Comparison of ENCODE assay signal across 12 cellular contexts in the genomic region with DNA sequence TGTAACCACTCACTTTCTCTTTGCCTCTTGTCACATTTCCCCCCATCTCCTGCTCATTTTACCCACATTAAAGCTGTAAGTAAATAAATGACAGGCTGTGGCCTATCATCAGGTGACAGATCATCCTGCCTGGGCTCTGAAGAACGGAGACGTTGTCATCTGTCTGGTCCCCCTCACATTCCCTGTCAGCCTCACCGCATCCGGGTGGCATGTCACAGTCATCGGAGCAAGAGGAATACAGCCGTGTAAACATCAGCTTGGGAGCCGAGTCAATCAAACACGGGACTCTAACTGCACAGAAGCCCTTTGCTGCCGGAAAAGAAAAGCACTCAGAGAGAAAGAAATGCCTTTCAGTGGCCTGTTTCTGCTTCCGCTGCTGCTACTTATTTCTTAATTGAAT.
DNase-seq lines count a peak whose midpoint lies in the region; ATAC-seq, FAIRE-seq and TF ChIP-seq lines count a peak whose summit lies in the region.
"Had no signal": no experiment of that assay in that cellular context is flagged by ENCODE, and none has a peak within 500 bp of the region (broad histone marks: within the 10 kb centered on the region; RNA-seq: fewer than 3 reads in every experiment).

No MANE protein-coding gene starts in this region.

- FAIRE-seq in A549 (lab: Jason Lieb, UNC) = no peak

- ATAC-seq in A549 = peak in 1 of 2 experiments; percentile 30; a peak in 3 of 6 replicates

- 68% methylated on average over 10 of the region's 10 CpGs for WGBS in A549 (ENCODE audit: missing lambda C conversion rate)

- peak overlapping the region; percentile 89 to 93 (median 92) for H3K27ac Mint-ChIP-seq in nephron
- H3K27ac Mint-ChIP-seq: B cell, IgD-negative memory B cell had no signal

- no peak overlapping the region for H3K4me3 ChIP-seq in A549
- no peak overlapping the region for H3K4me3 ChIP-seq in Jurkat, Clone E6-1 (ENCODE audit: low read length)
- H3K4me3 ChIP-seq in SJSA1 = no peak overlapping the region

- H3K4me1 Mint-ChIP-seq in nephron = peaks cover 27% of the 10 kb centered on the region
- H3K4me1 Mint-ChIP-seq: B cell, IgD-negative memory B cell had no signal

- H3K27me3 Mint-ChIP-seq in nephron (ENCODE audit: low read depth) = peaks cover 3% of the 10 kb centered on the region
- H3K27me3 Mint-ChIP-seq: B cell, IgD-negative memory B cell had no signal

- TF ChIP-seq EP300 in A549 (IDR thresholded peaks at IDR 0.05) = no peak

- H3K36me3 ChIP-seq in SJSA1 = no peaks in the 10 kb centered on the region

- TF ChIP-seq CTCF in A549 (IDR thresholded peaks at IDR 0.05) = no peak
- no peak for TF ChIP-seq CTCF in nephron (IDR thresholded peaks at IDR 0.05; ENCODE audit: unreplicated experiment in 3 of 3)

- H3K9me3 Mint-ChIP-seq in nephron = no peaks in the 10 kb centered on the region

- no peaks in the 10 kb centered on the region for H3K9me3 ChIP-seq in A549
- no peaks in the 10 kb centered on the region for H3K9me3 ChIP-seq in SJSA1 (replicated peaks)

- no peaks in the 10 kb centered on the region for H3K36me3 Mint-ChIP-seq in nephron (ENCODE audit: low read depth)
- H3K36me3 Mint-ChIP-seq: IgD-negative memory B cell had no signal

- no peak for TF ChIP-seq POLR2A in A549 (IDR thresholded peaks at IDR 0.05; ENCODE audit: low read length)

- no peak overlapping the region for H3K4me3 Mint-ChIP-seq in nephron
- H3K4me3 Mint-ChIP-seq: B cell, IgD-negative memory B cell had no signal

- POLR2A ChIA-PET in A549 (lab: Yijun Ruan, JAX) = no interaction called here

- peak overlapping the region; percentile 44 for H3K4me2 ChIP-seq in A549

- CTCF ChIA-PET in A549 (lab: Yijun Ruan, JAX) = no interaction called here

- H3K27ac ChIP-seq in A549 (peak overlapping the region; percentile 58 to 79), SJSA1 (peak overlapping the region; percentile 48)

- peaks cover under 1% of the 10 kb centered on the region; the same call in 1 of the 2 replicates for H3K27me3 ChIP-seq in SJSA1 (replicated peaks)

- DNase-seq in A549 (ENCODE audit: low read depth in 1 of 2, low spot score in 1 of 2) (no peak), SJSA1 (ENCODE audit: low read depth in 1 of 2, low spot score in 2 of 2) (peak in 1 of 2 experiments; percentile 56), SKM-1 treated with dmso at 0.1 percent for 144 hours (lab: John Stamatoyannopoulos, UW; ENCODE audit: unreplicated experiment) (no peak), NCI-H2227 (lab: John Stamatoyannopoulos, UW; ENCODE audit: unreplicated experiment) (no peak)
- peak; percentile 66 for DNase-seq in Jurkat, Clone E6-1 (ENCODE audit: low read depth, low spot score)
- no peak for DNase-seq in activated CD4-positive, alpha-beta T cell treated with anti-CD3 and anti-CD28 coated beads, Interleukin-2, amount 50 U/mL, for 48 hours
- DNase-seq in effector CD8-positive, alpha-beta T cell (lab: John Stamatoyannopoulos, UW) = no peak
- DNase-seq: erythroblast; stimulated activated naive CD4-positive, alpha-beta T cell treated with Interleukin-2 at 50 U/mL for 16 hours had no signal

- TF ChIP-seq RAD21 in A549 (conservative IDR thresholded peaks at IDR 0.05 in 1 of 2, IDR thresholded peaks at IDR 0.05 in 1 of 2) = no peak

- H3K4me1 ChIP-seq in A549 (peaks cover 18% of the 10 kb centered on the region), SJSA1 (replicated peaks) (peaks cover 16% of the 10 kb centered on the region)

TF ChIP-seq in A549, 52 proteins besides CTCF, POLR2A, EP300 and RAD21:
- TF ChIP-seq JUNB (IDR thresholded peaks at IDR 0.05) = no peak
- TF ChIP-seq HOXB13 (CRISPR knock-in tag; IDR thresholded peaks at IDR 0.05; ENCODE audit: low read depth) = no peak
- no peak for TF ChIP-seq GATA3 (IDR thresholded peaks at IDR 0.05; ENCODE audit: borderline replicate concordance)
- TF ChIP-seq CBX8 (IDR thresholded peaks at IDR 0.05) = no peak
- TF ChIP-seq, protein P1, sequence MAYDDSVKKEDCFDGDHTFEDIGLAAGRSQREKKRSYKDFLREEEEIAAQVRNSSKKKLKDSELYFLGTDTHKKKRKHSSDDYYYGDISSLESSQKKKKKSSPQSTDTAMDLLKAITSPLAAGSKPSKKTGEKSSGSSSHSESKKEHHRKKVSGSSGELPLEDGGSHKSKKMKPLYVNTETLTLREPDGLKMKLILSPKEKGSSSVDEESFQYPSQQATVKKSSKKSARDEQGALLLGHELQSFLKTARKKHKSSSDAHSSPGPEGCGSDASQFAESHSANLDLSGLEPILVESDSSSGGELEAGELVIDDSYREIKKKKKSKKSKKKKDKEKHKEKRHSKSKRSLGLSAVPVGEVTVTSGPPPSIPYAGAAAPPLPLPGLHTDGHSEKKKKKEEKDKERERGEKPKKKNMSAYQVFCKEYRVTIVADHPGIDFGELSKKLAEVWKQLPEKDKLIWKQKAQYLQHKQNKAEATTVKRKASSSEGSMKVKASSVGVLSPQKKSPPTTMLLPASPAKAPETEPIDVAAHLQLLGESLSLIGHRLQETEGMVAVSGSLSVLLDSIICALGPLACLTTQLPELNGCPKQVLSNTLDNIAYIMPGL (CRISPR knock-in tag; IDR thresholded peaks at IDR 0.05; ENCODE audit: borderline replicate concordance) = no peak
- TF ChIP-seq, protein P2, sequence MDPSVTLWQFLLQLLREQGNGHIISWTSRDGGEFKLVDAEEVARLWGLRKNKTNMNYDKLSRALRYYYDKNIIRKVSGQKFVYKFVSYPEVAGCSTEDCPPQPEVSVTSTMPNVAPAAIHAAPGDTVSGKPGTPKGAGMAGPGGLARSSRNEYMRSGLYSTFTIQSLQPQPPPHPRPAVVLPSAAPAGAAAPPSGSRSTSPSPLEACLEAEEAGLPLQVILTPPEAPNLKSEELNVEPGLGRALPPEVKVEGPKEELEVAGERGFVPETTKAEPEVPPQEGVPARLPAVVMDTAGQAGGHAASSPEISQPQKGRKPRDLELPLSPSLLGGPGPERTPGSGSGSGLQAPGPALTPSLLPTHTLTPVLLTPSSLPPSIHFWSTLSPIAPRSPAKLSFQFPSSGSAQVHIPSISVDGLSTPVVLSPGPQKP (IDR thresholded peaks at IDR 0.05; ENCODE audit: low read depth, low read length) = no peak
- TF ChIP-seq SREBF2 (IDR thresholded peaks at IDR 0.05) = no peak
- TF ChIP-seq ZSCAN20 (CRISPR knock-in tag; IDR thresholded peaks at IDR 0.05) = no peak
- no peak for TF ChIP-seq KDM1A (IDR thresholded peaks at IDR 0.05; ENCODE audit: low read depth)
- no peak for TF ChIP-seq RNF2 (IDR thresholded peaks at IDR 0.05; ENCODE audit: borderline replicate concordance, low read depth)
- no peak for TF ChIP-seq FOXS1 (CRISPR knock-in tag; IDR thresholded peaks at IDR 0.05)
- TF ChIP-seq, protein P3, sequence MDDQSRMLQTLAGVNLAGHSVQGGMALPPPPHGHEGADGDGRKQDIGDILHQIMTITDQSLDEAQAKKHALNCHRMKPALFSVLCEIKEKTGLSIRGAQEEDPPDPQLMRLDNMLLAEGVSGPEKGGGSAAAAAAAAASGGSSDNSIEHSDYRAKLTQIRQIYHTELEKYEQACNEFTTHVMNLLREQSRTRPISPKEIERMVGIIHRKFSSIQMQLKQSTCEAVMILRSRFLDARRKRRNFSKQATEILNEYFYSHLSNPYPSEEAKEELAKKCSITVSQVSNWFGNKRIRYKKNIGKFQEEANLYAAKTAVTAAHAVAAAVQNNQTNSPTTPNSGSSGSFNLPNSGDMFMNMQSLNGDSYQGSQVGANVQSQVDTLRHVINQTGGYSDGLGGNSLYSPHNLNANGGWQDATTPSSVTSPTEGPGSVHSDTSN (IDR thresholded peaks at IDR 0.05) = no peak
- TF ChIP-seq, protein P4, sequence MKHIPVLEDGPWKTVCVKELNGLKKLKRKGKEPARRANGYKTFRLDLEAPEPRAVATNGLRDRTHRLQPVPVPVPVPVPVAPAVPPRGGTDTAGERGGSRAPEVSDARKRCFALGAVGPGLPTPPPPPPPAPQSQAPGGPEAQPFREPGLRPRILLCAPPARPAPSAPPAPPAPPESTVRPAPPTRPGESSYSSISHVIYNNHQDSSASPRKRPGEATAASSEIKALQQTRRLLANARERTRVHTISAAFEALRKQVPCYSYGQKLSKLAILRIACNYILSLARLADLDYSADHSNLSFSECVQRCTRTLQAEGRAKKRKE (CRISPR knock-in tag; IDR thresholded peaks at IDR 0.05; ENCODE audit: low read depth) = no peak
- TF ChIP-seq RARB (CRISPR knock-in tag; IDR thresholded peaks at IDR 0.05) = no peak
